ENCODE assay signal across 8 cellular contexts in genomic region chr2:96205888-96206287, GRCh38. TPM values are rescaled to one million over a fixed set of nuclear protein-coding genes. Genes with fewer than 3 reads are reported as not detected.
DNase-seq lines count a peak whose midpoint lies in the region; FAIRE-seq and TF ChIP-seq lines count a peak whose summit lies in the region.

No MANE protein-coding gene starts in this region.

- H3K4me1 Mint-ChIP-seq in T-helper 2 cell treated with Interferon-gamma antibody and Interleukin-4, amounts not matched to agents 5 μg/mL and 100 μg/mL, for 36 hours (ENCODE audit: low read depth): peaks cover 57% of the 10 kb centered on the region
- H3K4me1 Mint-ChIP-seq in activated CD4-positive, alpha-beta memory T cell treated with anti-CD3 and anti-CD28 coated beads for 36 hours (ENCODE audit: low read depth): peaks cover 69% of the 10 kb centered on the region

- peak overlapping the region; percentile 50 for H3K27ac Mint-ChIP-seq in T-helper 2 cell treated with Interferon-gamma antibody and Interleukin-4, amounts not matched to agents 5 μg/mL and 100 μg/mL, for 36 hours
- peak overlapping the region; percentile 80 for H3K27ac Mint-ChIP-seq in activated CD4-positive, alpha-beta memory T cell treated with anti-CD3 and anti-CD28 coated beads for 36 hours

- intact Hi-C loops in activated CD4-positive, alpha-beta memory T cell treated with anti-CD3 and anti-CD28 coated beads for 36 hours (cut with micrococcal nuclease): loop anchor here (5.0 kb wide), 3 partner anchors 116 to 331 kb away; partner anchors contain the start of gene ARID5A
- intact Hi-C loops in stomach (cut with DNase I; ENCODE audit: low total_unique reads): no loop called here

- H3K36me3 ChIP-seq in stomach: no peaks in the 10 kb centered on the region

- no peaks in the 10 kb centered on the region for H3K9me3 ChIP-seq in stomach

- no peak for TF ChIP-seq CTCF in foreskin fibroblast (IDR thresholded peaks at IDR 0.05; ENCODE audit: low read depth, low read length)
- no peak for TF ChIP-seq CTCF in stomach (IDR thresholded peaks at IDR 0.05)

- no peak for TF ChIP-seq POLR2A in stomach (IDR thresholded peaks at IDR 0.05)

- peak overlapping the region; percentile 24 to 30 for H3K4me3 ChIP-seq in foreskin fibroblast (ENCODE audit: low read depth in 1 of 2, low read length in 2 of 2)
- H3K4me3 ChIP-seq in stomach: peak overlapping the region in 2 of 4 donors; percentile 16 to 20

- peaks cover 25% of the 10 kb centered on the region for H3K36me3 Mint-ChIP-seq in T-helper 2 cell treated with Interferon-gamma antibody and Interleukin-4, amounts not matched to agents 5 μg/mL and 100 μg/mL, for 36 hours (ENCODE audit: low read depth)
- peaks cover 30% of the 10 kb centered on the region for H3K36me3 Mint-ChIP-seq in activated CD4-positive, alpha-beta memory T cell treated with anti-CD3 and anti-CD28 coated beads for 36 hours

- H3K9me3 Mint-ChIP-seq in T-helper 2 cell treated with Interferon-gamma antibody and Interleukin-4, amounts not matched to agents 5 μg/mL and 100 μg/mL, for 36 hours: no peaks in the 10 kb centered on the region
- H3K9me3 Mint-ChIP-seq in activated CD4-positive, alpha-beta memory T cell treated with anti-CD3 and anti-CD28 coated beads for 36 hours: no peaks in the 10 kb centered on the region

- no peak for TF ChIP-seq EP300 in stomach (IDR thresholded peaks at IDR 0.05)

- no peaks in the 10 kb centered on the region for H3K27me3 Mint-ChIP-seq in T-helper 2 cell treated with Interferon-gamma antibody and Interleukin-4, amounts not matched to agents 5 μg/mL and 100 μg/mL, for 36 hours (ENCODE audit: low read depth)
- H3K27me3 Mint-ChIP-seq in activated CD4-positive, alpha-beta memory T cell treated with anti-CD3 and anti-CD28 coated beads for 36 hours: no peaks in the 10 kb centered on the region

- no peak for DNase-seq in T-helper 2 cell treated with Interferon-gamma antibody and Interleukin-4, amounts not matched to agents 5 μg/mL and 100 μg/mL, for 36 hours (ENCODE audit: low spot score)
- no peak for DNase-seq in T-helper 2 cell
- no peak for DNase-seq in activated CD4-positive, alpha-beta memory T cell treated with anti-CD3 and anti-CD28 coated beads for 36 hours
- peak; percentile 71 to 87 for DNase-seq in foreskin fibroblast
- DNase-seq in stomach: no peak
- no peak for DNase-seq in GOT3 (lab: John Stamatoyannopoulos, UW)
- DNase-seq in activated CD8-positive, alpha-beta memory T cell treated with anti-CD3 and anti-CD28 coated beads for 24 hours: no peak
- no peak for DNase-seq in frontal cortex (ENCODE audit: low spot score in 2 of 2)

- peak overlapping the region; percentile 77 for H3K4me3 Mint-ChIP-seq in T-helper 2 cell treated with Interferon-gamma antibody and Interleukin-4, amounts not matched to agents 5 μg/mL and 100 μg/mL, for 36 hours
- H3K4me3 Mint-ChIP-seq in activated CD4-positive, alpha-beta memory T cell treated with anti-CD3 and anti-CD28 coated beads for 36 hours: peak overlapping the region; percentile 79

- CTCF ChIA-PET in activated CD4-positive, alpha-beta memory T cell treated with anti-CD3 and anti-CD28 coated beads for 36 hours (lab: Charles Lee): interaction anchor here (0.7 to 1.9 kb wide), 5 partner anchors 32 to 213 kb away, joined by 3 to 6 read pairs (median 3); no protein-coding TSS in a partner anchor

- peaks cover 60 to 86% (median 81%) of the 10 kb centered on the region in 4 donors for H3K4me1 ChIP-seq in stomach

- peak overlapping the region in 4 of 5 donors; percentile 24 to 66 (median 56) for H3K27ac ChIP-seq in stomach

- POLR2A ChIA-PET in activated CD4-positive, alpha-beta memory T cell treated with anti-CD3 and anti-CD28 coated beads for 36 hours (lab: Charles Lee): no interaction called here

- no peak for FAIRE-seq in frontal cortex (lab: Jason Lieb, UNC)

- H3K27me3 ChIP-seq in stomach: no peaks in the 10 kb centered on the region

RNA-seq across cellular contexts. Expression of gene STARD7, which starts 2.7 kb away (rescaled TPM):
- 100 to 1,000 TPM; 173 to 181 TPM for total RNA-seq in activated CD4-positive, alpha-beta memory T cell treated with anti-CD3 and anti-CD28 coated beads for 36 hours
- 100 to 1,000 TPM in 2 of 5 donors, 10 to 100 TPM in 3; 30.3 to 165 (median 87.5) TPM for total RNA-seq in stomach
- 10 to 100 TPM; 34.6 to 46.4 (median 43.1) TPM for polyA plus RNA-seq in stomach
- 174 TPM for total RNA-seq in frontal cortex

RNA-seq across cellular contexts. Expression of gene TMEM127, which starts 59.9 kb away (rescaled TPM):
- 10 to 100 TPM; 19.3 to 22.2 TPM for total RNA-seq in activated CD4-positive, alpha-beta memory T cell treated with anti-CD3 and anti-CD28 coated beads for 36 hours
- total RNA-seq in stomach: 10 to 100 TPM in 4 of 5 donors, 1 to 10 TPM in 1; 5.8 to 51.6 (median 21.9) TPM
- polyA plus RNA-seq in stomach: 10 to 100 TPM in 1 of 3 donors, 1 to 10 TPM in 2; 5.7 to 11.4 (median 9.6) TPM
- 14.7 TPM for total RNA-seq in frontal cortex

Comparison
In these comparisons a context has a peak if more than half of its experiments do, and no peak if none do; other contexts are left out.
1. DNase-seq: peak in foreskin fibroblast (2 of 2); none in T-helper 2 cell treated with Interferon-gamma antibody and Interleukin-4, amounts not matched to agents 5 μg/mL and 100 μg/mL, for 36 hours (single experiment), T-helper 2 cell (0 of 5), activated CD4-positive, alpha-beta memory T cell treated with anti-CD3 and anti-CD28 coated beads for 36 hours (single experiment), stomach (single experiment), GOT3 (single experiment), activated CD8-positive, alpha-beta memory T cell treated with anti-CD3 and anti-CD28 coated beads for 24 hours (single experiment) and frontal cortex (0 of 2).